Comparison of ENCODE assay signal across 1 cellular context in the genomic region with DNA sequence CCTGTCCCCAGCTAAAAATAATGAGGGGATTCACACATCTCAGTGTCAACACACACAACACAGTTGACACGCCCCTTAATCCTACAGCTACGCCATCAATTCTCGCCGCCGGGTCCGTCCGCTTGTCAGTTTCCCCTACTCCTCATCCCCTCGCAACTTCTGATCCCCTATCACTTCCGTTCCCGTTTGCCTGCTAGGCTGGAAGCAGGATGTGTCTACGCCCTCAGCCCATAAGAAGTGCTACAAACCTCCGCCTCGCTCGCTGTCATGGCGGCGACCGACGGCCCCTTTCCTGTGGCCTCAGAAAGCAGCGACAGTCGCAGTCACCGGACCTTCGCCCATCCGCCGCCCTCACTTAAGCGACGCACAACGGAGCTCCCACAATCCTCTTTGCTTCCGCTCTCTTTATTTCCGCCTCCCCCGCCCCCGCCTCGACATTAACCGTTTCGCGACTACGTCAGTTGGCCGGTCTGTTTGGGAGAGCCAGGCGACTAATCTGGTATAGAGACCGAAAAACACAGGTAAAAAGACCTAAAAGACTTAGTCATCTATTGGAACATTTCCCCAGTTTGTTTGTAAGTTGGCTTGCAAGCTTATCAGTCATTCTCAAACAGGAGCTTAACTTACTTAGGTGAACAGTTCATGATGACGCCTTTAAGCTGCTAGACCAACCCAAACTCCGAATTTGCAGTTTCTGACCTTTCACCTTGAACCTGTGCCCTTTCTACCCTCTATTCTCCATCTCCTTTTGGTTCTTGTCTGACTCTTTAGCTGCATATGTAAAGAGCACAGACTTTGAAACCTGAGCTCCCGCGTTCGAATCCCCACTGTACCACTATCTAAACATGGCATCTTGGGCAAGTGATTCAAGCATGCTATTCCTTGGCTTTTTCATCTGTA.
TF ChIP-seq lines count a peak whose summit lies in the region.

SLC25A53 (minus strand) TSS at position 380 of the 900 bp plus-strand sequence. CDS start 51,752 bp downstream, outside the sequence.

TF ChIP-seq in HepG2, 621 proteins besides CTCF, POLR2A, EP300 and RAD21 (continued from another document and continues in another):
- TF ChIP-seq ZNF407 (CRISPR knock-in tag; IDR thresholded peaks at IDR 0.05; ENCODE audit: not compliant biosample characterization) (no peak), HNRNPLL (IDR thresholded peaks at IDR 0.05; ENCODE audit: low read depth, low read length, poor library complexity, severe bottlenecking) (no peak), ZNF30 (CRISPR knock-in tag; IDR thresholded peaks at IDR 0.05) (no peak), SYNCRIP (IDR thresholded peaks at IDR 0.05; ENCODE audit: insufficient read depth, low read depth, low read length) (no peak), AFF4 (CRISPR knock-in tag; IDR thresholded peaks at IDR 0.05) (no peak), SRY (CRISPR knock-in tag; IDR thresholded peaks at IDR 0.05) (no peak), POLR2G (IDR thresholded peaks at IDR 0.05; ENCODE audit: low read depth, low read length) (peak; percentile 60; the same call in 1 of the 2 replicates), ZNF446 (CRISPR knock-in tag; IDR thresholded peaks at IDR 0.05) (0 out of 2 replicates have a peak, but pooled peaks have one; percentile 44), ZNF652 (CRISPR knock-in tag; IDR thresholded peaks at IDR 0.05; ENCODE audit: borderline replicate concordance, low read depth) (peak; percentile 96), MEF2D (CRISPR knock-in tag; IDR thresholded peaks at IDR 0.05) (no peak), ZBTB8A (CRISPR knock-in tag; IDR thresholded peaks at IDR 0.05; ENCODE audit: borderline replicate concordance, low read depth) (no peak), KLF16 (CRISPR knock-in tag; IDR thresholded peaks at IDR 0.05) (peak in 1 of 2 experiments; percentile 60; a peak in 1 of 4 replicates), JUND (CRISPR knock-in tag; IDR thresholded peaks at IDR 0.05) (no peak), SOX6 (IDR thresholded peaks at IDR 0.05) (no peak), SOX6 (CRISPR knock-in tag; IDR thresholded peaks at IDR 0.05) (no peak; the same call in 1 of the 2 replicates), SIN3B (IDR thresholded peaks at IDR 0.05; ENCODE audit: low read length) (peak; percentile 80; the same call in 1 of the 2 replicates), ZFAT (CRISPR knock-in tag; conservative IDR thresholded peaks at IDR 0.05) (peak; percentile 63; the same call in 1 of the 2 replicates), POLR2AphosphoS2 (IDR thresholded peaks at IDR 0.05; ENCODE audit: low read depth, low read length) (no peak), USF2 (IDR thresholded peaks at IDR 0.05; ENCODE audit: low read depth, low read length) (no peak), USF2 (CRISPR knock-in tag; IDR thresholded peaks at IDR 0.05; ENCODE audit: borderline replicate concordance) (no peak), ZNF709 (CRISPR knock-in tag; IDR thresholded peaks at IDR 0.05) (peak; percentile 58; the same call in 1 of the 2 replicates), MED1 (CRISPR knock-in tag; IDR thresholded peaks at IDR 0.05) (peak; percentile 46), CSRNP1 (CRISPR knock-in tag; IDR thresholded peaks at IDR 0.05) (no peak), ZNF839 (CRISPR knock-in tag; IDR thresholded peaks at IDR 0.05; ENCODE audit: borderline replicate concordance) (no peak), ZNF761 (CRISPR knock-in tag; conservative IDR thresholded peaks at IDR 0.05) (no peak), AGO2 (optimal IDR thresholded peaks at IDR 0.05; ENCODE audit: low read depth, low read length) (no peak), HHEX (CRISPR knock-in tag; IDR thresholded peaks at IDR 0.05) (no peak), NBN (conservative IDR thresholded peaks at IDR 0.05) (no peak), ZFP90 (CRISPR knock-in tag; IDR thresholded peaks at IDR 0.05; ENCODE audit: borderline replicate concordance) (no peak)
- TF ChIP-seq, protein P1, sequence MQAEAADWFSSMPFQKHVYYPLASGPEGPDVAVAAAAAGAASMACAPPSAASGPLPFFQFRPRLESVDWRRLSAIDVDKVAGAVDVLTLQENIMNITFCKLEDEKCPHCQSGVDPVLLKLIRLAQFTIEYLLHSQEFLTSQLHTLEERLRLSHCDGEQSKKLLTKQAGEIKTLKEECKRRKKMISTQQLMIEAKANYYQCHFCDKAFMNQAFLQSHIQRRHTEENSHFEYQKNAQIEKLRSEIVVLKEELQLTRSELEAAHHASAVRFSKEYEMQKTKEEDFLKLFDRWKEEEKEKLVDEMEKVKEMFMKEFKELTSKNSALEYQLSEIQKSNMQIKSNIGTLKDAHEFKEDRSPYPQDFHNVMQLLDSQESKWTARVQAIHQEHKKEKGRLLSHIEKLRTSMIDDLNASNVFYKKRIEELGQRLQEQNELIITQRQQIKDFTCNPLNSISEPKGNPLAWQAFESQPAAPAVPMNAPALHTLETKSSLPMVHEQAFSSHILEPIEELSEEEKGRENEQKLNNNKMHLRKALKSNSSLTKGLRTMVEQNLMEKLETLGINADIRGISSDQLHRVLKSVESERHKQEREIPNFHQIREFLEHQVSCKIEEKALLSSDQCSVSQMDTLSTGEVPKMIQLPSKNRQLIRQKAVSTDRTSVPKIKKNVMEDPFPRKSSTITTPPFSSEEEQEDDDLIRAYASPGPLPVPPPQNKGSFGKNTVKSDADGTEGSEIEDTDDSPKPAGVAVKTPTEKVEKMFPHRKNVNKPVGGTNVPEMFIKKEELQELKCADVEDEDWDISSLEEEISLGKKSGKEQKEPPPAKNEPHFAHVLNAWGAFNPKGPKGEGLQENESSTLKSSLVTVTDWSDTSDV (CRISPR knock-in tag; IDR thresholded peaks at IDR 0.05) = no peak
- TF ChIP-seq, protein P2, sequence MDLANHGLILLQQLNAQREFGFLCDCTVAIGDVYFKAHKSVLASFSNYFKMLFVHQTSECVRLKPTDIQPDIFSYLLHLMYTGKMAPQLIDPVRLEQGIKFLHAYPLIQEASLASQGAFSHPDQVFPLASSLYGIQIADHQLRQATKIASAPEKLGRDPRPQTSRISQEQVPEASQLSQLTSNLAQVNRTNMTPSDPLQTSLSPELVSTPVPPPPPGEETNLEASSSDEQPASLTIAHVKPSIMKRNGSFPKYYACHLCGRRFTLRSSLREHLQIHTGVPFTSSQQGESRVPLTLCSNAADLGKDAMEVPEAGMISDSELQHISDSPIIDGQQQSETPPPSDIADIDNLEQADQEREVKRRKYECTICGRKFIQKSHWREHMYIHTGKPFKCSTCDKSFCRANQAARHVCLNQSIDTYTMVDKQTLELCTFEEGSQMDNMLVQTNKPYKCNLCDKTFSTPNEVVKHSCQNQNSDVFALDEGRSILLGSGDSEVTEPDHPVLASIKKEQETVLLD (CRISPR knock-in tag; IDR thresholded peaks at IDR 0.05; ENCODE audit: low read depth) = peak; percentile 72; the same call in 1 of the 2 replicates
